1 cellular context compared by ENCODE assay signal in the genomic region with DNA sequence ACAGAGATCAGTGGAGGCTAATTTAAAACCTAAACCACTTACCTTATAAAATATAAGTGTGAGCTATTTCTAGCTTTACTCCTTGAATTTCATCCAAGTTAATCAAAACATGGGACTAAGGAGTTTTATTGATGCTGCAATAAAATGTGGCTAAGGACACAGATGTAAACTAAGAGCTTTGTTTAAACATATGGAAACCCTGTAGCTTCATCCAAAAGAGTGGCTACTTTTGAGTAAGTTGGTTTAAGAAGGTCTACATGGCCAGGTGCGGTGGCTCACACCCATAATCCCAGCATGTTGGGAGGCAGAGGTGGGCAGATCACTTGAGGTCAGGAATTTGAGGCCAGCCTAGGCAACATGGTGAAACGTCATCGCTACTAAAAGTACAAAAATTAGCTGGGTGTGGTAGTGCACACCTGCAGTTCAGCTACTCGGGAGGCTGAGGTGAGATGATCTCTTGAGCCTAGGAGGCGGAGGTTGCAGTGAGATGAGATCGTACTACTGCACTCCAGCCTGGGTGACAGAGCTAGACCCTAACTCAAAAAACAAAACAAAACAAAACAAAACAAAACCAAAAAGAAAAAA.
TF ChIP-seq lines count a peak whose summit lies in the region.

No MANE protein-coding gene starts in this region.

TF ChIP-seq in IMR-90, 13 proteins besides CTCF, POLR2A, EP300 and RAD21 (continued from another document):
- no peak for TF ChIP-seq NFE2L2 (IDR thresholded peaks at IDR 0.05; ENCODE audit: low read depth, low read length)
